In the genomic region with DNA sequence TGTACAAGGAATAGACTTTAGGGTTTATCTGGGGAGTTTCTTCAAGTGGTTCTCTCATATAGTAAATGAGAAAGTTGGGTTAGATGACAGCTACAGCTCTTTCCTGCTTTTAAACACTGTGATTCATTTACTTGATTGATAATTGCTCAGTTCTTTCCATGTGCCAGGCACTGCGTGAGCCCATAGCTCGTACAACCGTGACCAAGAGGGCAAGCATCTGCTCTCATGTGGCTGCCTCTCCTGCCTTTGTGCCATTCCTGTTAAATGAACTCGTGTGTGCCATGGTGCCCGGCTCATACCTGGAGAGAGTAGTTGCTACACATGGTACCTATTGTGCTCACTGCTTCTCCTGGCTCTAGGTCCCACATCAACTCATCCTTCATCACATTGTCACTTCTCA, we compare ENCODE assay signal across 17 cellular contexts.
DNase-seq lines count a peak whose midpoint lies in the region; ATAC-seq and TF ChIP-seq lines count a peak whose summit lies in the region.
"Had no signal": no experiment of that assay in that cellular context is flagged by ENCODE, and none has a peak within 500 bp of the region (broad histone marks: within the 10 kb centered on the region; RNA-seq: fewer than 3 reads in every experiment).

No MANE protein-coding gene starts in this region.

- no peak for TF ChIP-seq CTCF in endodermal cell (conservative IDR thresholded peaks at IDR 0.05)

- DNase-seq in COLO668 (lab: John Stamatoyannopoulos, UW; ENCODE audit: unreplicated experiment), result peak; percentile 36
- peak; percentile 28 for DNase-seq in endodermal cell
- peak; percentile 76 for DNase-seq in kidney tubule cell (ENCODE audit: low spot score)
- DNase-seq in SIG-M5 treated with dmso at 0.1 percent for 504 hours (lab: John Stamatoyannopoulos, UW; ENCODE audit: unreplicated experiment), result no peak
- DNase-seq: C1 segment of cervical spinal cord; Calu3; CD8-positive, alpha-beta T cell; MM.1S; NCI-H1092; NCI-H1436; NCI-H187 treated with DMSO at 0.1 percent for 48 hours; NCI-H2107; NCI-H748 treated with DMSO at 0.1 percent for 48 hours had no signal

- no peak overlapping the region for H3K27ac Mint-ChIP-seq in endodermal cell
- H3K27ac Mint-ChIP-seq in stimulated activated memory B cell treated with anti-CD40 and anti-IgM and Interleukin-4, amounts not matched to agents 10 μg/mL and 1 μg/mL and 100 μg/mL, for 72 hours, result no peak overlapping the region
- H3K27ac Mint-ChIP-seq: CD8-positive, alpha-beta T cell had no signal

- no peaks in the 10 kb centered on the region for H3K9me3 Mint-ChIP-seq in endodermal cell
- peaks cover 9% of the 10 kb centered on the region for H3K9me3 Mint-ChIP-seq in stimulated activated memory B cell treated with anti-CD40 and anti-IgM and Interleukin-4, amounts not matched to agents 10 μg/mL and 1 μg/mL and 100 μg/mL, for 72 hours
- H3K9me3 Mint-ChIP-seq: CD8-positive, alpha-beta T cell had no signal

- H3K27ac ChIP-seq in endodermal cell (ENCODE audit: low read depth, low read length), result no peak overlapping the region

- H3K27me3 ChIP-seq in endodermal cell (ENCODE audit: control insufficient read depth, insufficient read depth, low read length, poor library complexity, severe bottlenecking), result no peaks in the 10 kb centered on the region

- peaks cover 5% of the 10 kb centered on the region for H3K27me3 Mint-ChIP-seq in endodermal cell (ENCODE audit: insufficient read depth)
- H3K27me3 Mint-ChIP-seq in stimulated activated memory B cell treated with anti-CD40 and anti-IgM and Interleukin-4, amounts not matched to agents 10 μg/mL and 1 μg/mL and 100 μg/mL, for 72 hours, result peaks cover 11% of the 10 kb centered on the region

- H3K4me3 Mint-ChIP-seq in endodermal cell, result no peak overlapping the region
- no peak overlapping the region for H3K4me3 Mint-ChIP-seq in stimulated activated memory B cell treated with anti-CD40 and anti-IgM and Interleukin-4, amounts not matched to agents 10 μg/mL and 1 μg/mL and 100 μg/mL, for 72 hours
- H3K4me3 Mint-ChIP-seq: CD8-positive, alpha-beta T cell had no signal

- 90 to 93% methylated on average over 4 to 5 of the region's 5 CpGs for WGBS in endodermal cell (ENCODE audit: insufficient coverage in 1 of 2, insufficient read length in 1 of 2), 2 experiments

- no peaks in the 10 kb centered on the region for H3K9me3 ChIP-seq in endodermal cell (ENCODE audit: control insufficient read depth, low read length)

- H3K36me3 ChIP-seq in endodermal cell (ENCODE audit: control insufficient read depth, insufficient read depth, low read length), result no peaks in the 10 kb centered on the region

- H3K4me3 ChIP-seq in endodermal cell (ENCODE audit: low read length), result no peak overlapping the region
- H3K4me3 ChIP-seq: K562 had no signal

- ATAC-seq in stimulated activated memory B cell treated with anti-CD40 and anti-IgM and Interleukin-4, amounts not matched to agents 10 μg/mL and 1 μg/mL and 100 μg/mL, for 72 hours, result peak; percentile 6
- ATAC-seq in GM18511 (IDR thresholded peaks at IDR 0.05; ENCODE audit: unreplicated experiment) (no peak), HG03565 (IDR thresholded peaks at IDR 0.05; ENCODE audit: unreplicated experiment) (no peak)
- ATAC-seq: CD8-positive, alpha-beta T cell; K562 had no signal

- H3K4me1 Mint-ChIP-seq in endodermal cell, result no peaks in the 10 kb centered on the region
- H3K4me1 Mint-ChIP-seq in stimulated activated memory B cell treated with anti-CD40 and anti-IgM and Interleukin-4, amounts not matched to agents 10 μg/mL and 1 μg/mL and 100 μg/mL, for 72 hours, result no peaks in the 10 kb centered on the region

- no peaks in the 10 kb centered on the region for H3K36me3 Mint-ChIP-seq in endodermal cell (ENCODE audit: low read depth)
- H3K36me3 Mint-ChIP-seq in stimulated activated memory B cell treated with anti-CD40 and anti-IgM and Interleukin-4, amounts not matched to agents 10 μg/mL and 1 μg/mL and 100 μg/mL, for 72 hours, result no peaks in the 10 kb centered on the region
- H3K36me3 Mint-ChIP-seq: CD8-positive, alpha-beta T cell had no signal

- H3K9ac ChIP-seq in endodermal cell (ENCODE audit: extremely low read depth, low read length, poor library complexity, severe bottlenecking), result no peak overlapping the region

- H3K4me1 ChIP-seq in endodermal cell (ENCODE audit: control insufficient read depth, insufficient read depth, low read length), result no peaks in the 10 kb centered on the region
